In the genomic region with DNA sequence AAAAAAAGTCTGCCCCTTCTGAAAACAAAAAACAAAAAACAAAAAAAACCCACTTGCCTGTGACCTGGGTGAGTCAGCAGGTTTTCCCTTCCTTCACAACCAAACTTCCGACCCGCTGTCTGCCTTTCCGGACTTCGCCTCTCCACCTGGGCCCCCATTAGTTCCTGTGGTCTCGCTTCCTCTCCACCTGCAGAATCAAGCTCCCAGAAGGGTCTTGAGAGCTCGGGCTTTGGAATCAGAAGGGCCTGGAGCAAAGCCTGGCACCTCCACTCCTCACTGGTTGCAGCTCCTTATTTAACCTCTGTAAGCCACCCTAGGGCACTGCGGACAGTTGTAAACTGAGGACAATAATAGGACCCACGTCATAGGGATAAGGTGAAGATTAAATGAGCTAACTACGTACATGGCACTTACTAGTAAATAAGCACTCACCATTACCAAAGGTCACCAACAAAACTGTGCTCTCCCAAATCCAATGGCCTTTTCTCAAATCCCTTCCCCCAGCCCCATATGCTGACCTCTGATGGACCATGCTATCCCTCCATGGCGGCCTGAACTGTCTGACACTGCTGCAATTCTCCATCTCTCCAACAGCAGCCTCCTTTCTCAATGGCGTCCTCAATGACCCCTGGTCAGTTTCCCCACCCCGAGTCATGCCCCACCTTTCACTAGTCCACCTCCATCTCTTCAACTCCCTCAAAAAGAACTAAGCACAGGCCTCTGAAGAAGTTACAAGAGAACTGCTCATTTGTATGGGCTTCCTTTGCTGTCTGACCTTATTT, we compare ENCODE assay signal across 9 cellular contexts.
DNase-seq lines count a peak whose midpoint lies in the region; ATAC-seq and TF ChIP-seq lines count a peak whose summit lies in the region.
"Had no signal": no experiment of that assay in that cellular context is flagged by ENCODE, and none has a peak within 500 bp of the region (broad histone marks: within the 10 kb centered on the region; RNA-seq: fewer than 3 reads in every experiment).

No MANE protein-coding gene starts in this region.

- peak; percentile 16 for DNase-seq in activated T-helper 1 cell treated with Interleukin-2 at 50 U/mL for 16 hours (ENCODE audit: low read depth)
- no peak for DNase-seq in psoas muscle
- no peak for DNase-seq in NCI-H146 treated with DMSO at 0.1 percent for 48 hours (lab: John Stamatoyannopoulos, UW; ENCODE audit: unreplicated experiment)
- no peak for DNase-seq in SKM-1 treated with dmso at 0.1 percent for 144 hours (lab: John Stamatoyannopoulos, UW; ENCODE audit: unreplicated experiment)
- DNase-seq in NK-92 treated with Interleukin-12 subunit alpha and Interleukin-12 subunit beta, amount 100 ng/mL, for 24 hours (lab: John Stamatoyannopoulos, UW), result no peak
- DNase-seq: occipital lobe had no signal

- no peak overlapping the region for H3K4me3 ChIP-seq in psoas muscle

- H3K27ac ChIP-seq in psoas muscle, result peak overlapping the region; percentile 62

- peaks cover 7 to 65% of the 10 kb centered on the region in 2 donors for H3K36me3 ChIP-seq in psoas muscle (ENCODE audit: insufficient read depth in 1 of 2, low read depth in 1 of 2)

- ATAC-seq in GM19023 (IDR thresholded peaks at IDR 0.05; ENCODE audit: unreplicated experiment), result peak; percentile 48
- ATAC-seq in HG03095 (IDR thresholded peaks at IDR 0.05; ENCODE audit: unreplicated experiment), result peak; percentile 61
- ATAC-seq in psoas muscle, result peak; percentile 38 to 78 (median 46)
- ATAC-seq in HG03520 (IDR thresholded peaks at IDR 0.05; ENCODE audit: unreplicated experiment), result no peak

- H3K27me3 ChIP-seq in psoas muscle (ENCODE audit: insufficient read depth in 3 of 3, low read length in 2 of 3), result no peaks in the 10 kb centered on the region

- H3K9me3 ChIP-seq in psoas muscle, result no peaks in the 10 kb centered on the region

- no peak for TF ChIP-seq CTCF in psoas muscle (IDR thresholded peaks at IDR 0.05)

- peaks cover 43% of the 10 kb centered on the region for H3K4me1 ChIP-seq in psoas muscle

- intact Hi-C loops in psoas muscle (cut with DNase I), result no loop called here

- 75 to 86% (median 83%) methylated on average over 12 of the region's 12 CpGs for WGBS in psoas muscle, 3 donors
